In genomic region chr9:112130347-112130746, GRCh38 we compare ENCODE assay signal across 23 cellular contexts.
"Had no signal": no experiment of that assay in that cellular context is flagged by ENCODE, and none has a peak within 500 bp of the region (broad histone marks: within the 10 kb centered on the region; RNA-seq: fewer than 3 reads in every experiment).

No MANE protein-coding gene starts in this region.

- H3K27me3 ChIP-seq: SJSA1 had no signal

- H3K27ac ChIP-seq: HL-60, SJSA1, SK-N-MC had no signal

- H3K9me3 ChIP-seq: SJSA1 had no signal

- DNase-seq: Kasumi-1, KG1, MM.1S, NCI-H1092 treated with DMSO at 0.1 percent for 48 hours, NCI-H1436, NCI-H187, NCI-H2029, NCI-H2081 treated with DMSO at 0.1 percent for 48 hours, NCI-H2171, NCI-H226, NCI-H446, NCI-H510A, NCI-H524 treated with DMSO at 0.1 percent for 48 hours, NCI-H69, NCI-H774, Right ventricle myocardium superior, RPMI8226, SIG-M5 had no signal

- FAIRE-seq: HTR-8/SVneo, RCC 7860 had no signal

- H3K4me3 ChIP-seq: SJSA1, SK-N-MC had no signal
